In the genomic region with DNA sequence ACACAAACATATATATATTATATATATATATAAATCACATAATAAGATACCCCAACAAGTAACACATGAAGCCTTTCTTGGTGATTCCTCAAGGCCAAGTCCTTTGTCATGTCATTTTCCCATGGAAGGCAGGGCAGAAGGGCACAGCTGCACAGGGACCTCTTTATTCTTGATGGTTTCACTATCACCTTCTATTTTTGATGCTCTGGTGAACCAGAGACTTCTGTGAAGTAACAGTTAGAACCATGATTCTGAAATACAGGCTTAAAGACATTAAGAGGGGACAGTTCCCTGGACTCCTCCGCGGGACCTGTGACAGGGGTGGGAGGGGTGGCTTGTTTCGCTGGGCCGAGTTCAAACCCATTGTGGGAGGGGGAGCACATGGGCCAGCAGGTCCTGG, we compare ENCODE assay signal across 22 cellular contexts.
"Had no signal": no experiment of that assay in that cellular context is flagged by ENCODE, and none has a peak within 500 bp of the region (broad histone marks: within the 10 kb centered on the region; RNA-seq: fewer than 3 reads in every experiment).

No MANE protein-coding gene starts in this region.

- H3K27ac ChIP-seq: body of pancreas, PC-9, WERI-Rb-1 had no signal

- DNase-seq: activated CD4-positive, alpha-beta T cell treated with anti-CD3 and anti-CD28 coated beads for 4 hours; activated CD8-positive, alpha-beta memory T cell treated with anti-CD3 and anti-CD28 coated beads, Interleukin-2, amount 50 U/mL, for 4 hours; activated CD8-positive, alpha-beta T cell treated with anti-CD3 and anti-CD28 coated beads for 36 hours; activated gamma-delta T cell treated with Interleukin-2 at 50 U/mL for 16 hours; activated naive CD4-positive, alpha-beta T cell treated with anti-CD3 and anti-CD28 coated beads, Interleukin-2, amount 10 ng/mL, durations not matched to agents 7 days and 5 days; activated naive CD8-positive, alpha-beta T cell treated with anti-CD3 and anti-CD28 coated beads for 36 hours; activated T-cell treated with anti-CD3 and anti-CD28 coated beads, Interleukin-2, amount 50 U/mL, for 72 hours; anterior cingulate cortex; body of pancreas; cortex of kidney; NCI-H1048; NCI-H146; NCI-H187 treated with DMSO at 0.1 percent for 48 hours; NCI-H2081 treated with DMSO at 0.1 percent for 48 hours; NCI-H446; NCI-H524; PC-9; SIG-M5; T-helper 17 cell; T-helper 9 cell; WERI-Rb-1 had no signal

- ATAC-seq: activated CD4-positive, CD25-positive, alpha-beta regulatory T cell treated with anti-CD3 and anti-CD28 coated beads, Interleukin-2, amount 50 U/mL, for 24 hours; activated CD8-positive, alpha-beta T cell treated with anti-CD3 and anti-CD28 coated beads for 36 hours; activated T-cell treated with anti-CD3 and anti-CD28 coated beads, Interleukin-2, amount 50 U/mL, for 72 hours; body of pancreas; T-helper 17 cell had no signal
